In the genomic region with DNA sequence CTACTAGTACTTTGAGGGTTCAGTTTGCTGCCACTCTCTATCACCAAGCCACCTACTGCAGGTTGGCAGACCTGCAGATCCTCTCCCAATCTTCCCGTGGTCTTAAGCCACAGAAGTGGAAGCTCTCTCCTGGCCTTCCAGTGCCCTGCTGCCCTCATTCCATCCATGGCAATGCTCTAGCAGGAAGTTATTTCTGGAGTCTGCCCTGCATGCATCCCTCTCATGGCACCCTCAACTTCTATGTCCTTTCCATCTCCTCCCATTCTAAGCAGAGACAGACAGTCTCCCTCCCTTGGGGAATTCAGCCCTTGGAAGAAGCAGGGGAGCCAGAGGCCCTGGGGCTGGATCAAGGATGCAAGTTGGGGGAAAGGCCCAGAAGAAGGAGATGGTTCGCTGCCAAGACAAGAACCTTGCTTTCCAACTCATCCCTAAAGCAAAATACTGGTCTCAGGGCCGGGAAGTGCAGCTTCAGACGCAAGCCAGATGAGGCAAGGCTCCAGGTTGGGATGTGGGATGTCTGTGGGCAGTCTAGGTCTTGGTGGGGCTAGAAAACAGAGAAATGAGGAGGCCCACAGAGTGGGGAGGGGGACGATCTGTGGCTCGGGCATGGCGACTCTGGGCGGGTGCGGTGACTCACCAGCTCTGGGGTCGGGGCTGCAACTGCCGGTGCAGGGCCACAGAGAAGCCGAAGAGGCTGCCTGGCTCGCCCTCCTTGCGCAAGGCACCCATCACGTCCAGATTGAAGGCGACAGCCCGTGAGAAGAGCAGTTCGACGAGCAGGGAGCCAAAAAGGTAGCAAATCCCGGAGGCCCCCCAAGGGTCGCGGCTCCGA, we compare ENCODE assay signal across 1 cellular context.
TF ChIP-seq lines count a peak whose summit lies in the region.

No MANE protein-coding gene starts in this region.

TF ChIP-seq in HEK293, 187 proteins besides CTCF, POLR2A, EP300 and RAD21 (continued from another document and continues in another):
- TF ChIP-seq, protein P1, sequence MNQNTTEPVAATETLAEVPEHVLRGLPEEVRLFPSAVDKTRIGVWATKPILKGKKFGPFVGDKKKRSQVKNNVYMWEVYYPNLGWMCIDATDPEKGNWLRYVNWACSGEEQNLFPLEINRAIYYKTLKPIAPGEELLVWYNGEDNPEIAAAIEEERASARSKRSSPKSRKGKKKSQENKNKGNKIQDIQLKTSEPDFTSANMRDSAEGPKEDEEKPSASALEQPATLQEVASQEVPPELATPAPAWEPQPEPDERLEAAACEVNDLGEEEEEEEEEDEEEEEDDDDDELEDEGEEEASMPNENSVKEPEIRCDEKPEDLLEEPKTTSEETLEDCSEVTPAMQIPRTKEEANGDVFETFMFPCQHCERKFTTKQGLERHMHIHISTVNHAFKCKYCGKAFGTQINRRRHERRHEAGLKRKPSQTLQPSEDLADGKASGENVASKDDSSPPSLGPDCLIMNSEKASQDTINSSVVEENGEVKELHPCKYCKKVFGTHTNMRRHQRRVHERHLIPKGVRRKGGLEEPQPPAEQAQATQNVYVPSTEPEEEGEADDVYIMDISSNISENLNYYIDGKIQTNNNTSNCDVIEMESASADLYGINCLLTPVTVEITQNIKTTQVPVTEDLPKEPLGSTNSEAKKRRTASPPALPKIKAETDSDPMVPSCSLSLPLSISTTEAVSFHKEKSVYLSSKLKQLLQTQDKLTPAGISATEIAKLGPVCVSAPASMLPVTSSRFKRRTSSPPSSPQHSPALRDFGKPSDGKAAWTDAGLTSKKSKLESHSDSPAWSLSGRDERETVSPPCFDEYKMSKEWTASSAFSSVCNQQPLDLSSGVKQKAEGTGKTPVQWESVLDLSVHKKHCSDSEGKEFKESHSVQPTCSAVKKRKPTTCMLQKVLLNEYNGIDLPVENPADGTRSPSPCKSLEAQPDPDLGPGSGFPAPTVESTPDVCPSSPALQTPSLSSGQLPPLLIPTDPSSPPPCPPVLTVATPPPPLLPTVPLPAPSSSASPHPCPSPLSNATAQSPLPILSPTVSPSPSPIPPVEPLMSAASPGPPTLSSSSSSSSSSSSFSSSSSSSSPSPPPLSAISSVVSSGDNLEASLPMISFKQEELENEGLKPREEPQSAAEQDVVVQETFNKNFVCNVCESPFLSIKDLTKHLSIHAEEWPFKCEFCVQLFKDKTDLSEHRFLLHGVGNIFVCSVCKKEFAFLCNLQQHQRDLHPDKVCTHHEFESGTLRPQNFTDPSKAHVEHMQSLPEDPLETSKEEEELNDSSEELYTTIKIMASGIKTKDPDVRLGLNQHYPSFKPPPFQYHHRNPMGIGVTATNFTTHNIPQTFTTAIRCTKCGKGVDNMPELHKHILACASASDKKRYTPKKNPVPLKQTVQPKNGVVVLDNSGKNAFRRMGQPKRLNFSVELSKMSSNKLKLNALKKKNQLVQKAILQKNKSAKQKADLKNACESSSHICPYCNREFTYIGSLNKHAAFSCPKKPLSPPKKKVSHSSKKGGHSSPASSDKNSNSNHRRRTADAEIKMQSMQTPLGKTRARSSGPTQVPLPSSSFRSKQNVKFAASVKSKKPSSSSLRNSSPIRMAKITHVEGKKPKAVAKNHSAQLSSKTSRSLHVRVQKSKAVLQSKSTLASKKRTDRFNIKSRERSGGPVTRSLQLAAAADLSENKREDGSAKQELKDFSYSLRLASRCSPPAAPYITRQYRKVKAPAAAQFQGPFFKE (tag by site-specific recombination; IDR thresholded peaks at IDR 0.05; ENCODE audit: borderline replicate concordance): no peak
- TF ChIP-seq ZNF138 (tag by site-specific recombination; IDR thresholded peaks at IDR 0.05; ENCODE audit: borderline replicate concordance): no peak
- TF ChIP-seq ZNF248 (tag by site-specific recombination; IDR thresholded peaks at IDR 0.05): no peak
- no peak for TF ChIP-seq ZSCAN18 (tag by site-specific recombination; IDR thresholded peaks at IDR 0.05)
- TF ChIP-seq KLF1 (tag by site-specific recombination; IDR thresholded peaks at IDR 0.05): peak; percentile 16; the same call in 1 of the 2 replicates
- TF ChIP-seq ZNF19 (tag by site-specific recombination; IDR thresholded peaks at IDR 0.05; ENCODE audit: low read depth): no peak
- no peak for TF ChIP-seq ZBTB1 (tag by site-specific recombination; IDR thresholded peaks at IDR 0.05)
- TF ChIP-seq ZSCAN23 (tag by site-specific recombination; IDR thresholded peaks at IDR 0.05): 0 out of 2 replicates have a peak, but pooled peaks have one; percentile 19
- TF ChIP-seq ZBTB10 (tag by site-specific recombination; IDR thresholded peaks at IDR 0.05): peak; percentile 45; the same call in 1 of the 2 replicates
- peak; percentile 70 for TF ChIP-seq EGR2 (tag by site-specific recombination; IDR thresholded peaks at IDR 0.05; ENCODE audit: low read depth)
- TF ChIP-seq ZFP41 (tag by site-specific recombination; IDR thresholded peaks at IDR 0.05; ENCODE audit: borderline replicate concordance): no peak
- no peak for TF ChIP-seq BCL6B (tag by site-specific recombination; IDR thresholded peaks at IDR 0.05)
- no peak for TF ChIP-seq ZNF24 (tag by site-specific recombination; IDR thresholded peaks at IDR 0.05)
- TF ChIP-seq ZNF792 (tag by site-specific recombination; IDR thresholded peaks at IDR 0.05): no peak
- peak; percentile 40; the same call in 1 of the 2 replicates for TF ChIP-seq GLIS2 (tag by site-specific recombination; IDR thresholded peaks at IDR 0.05)
- TF ChIP-seq ZNF404 (tag by site-specific recombination; IDR thresholded peaks at IDR 0.05): no peak
- no peak for TF ChIP-seq TRIM28 (IDR thresholded peaks at IDR 0.05; ENCODE audit: borderline replicate concordance, low read length)
- peak; percentile 59; the same call in 1 of the 2 replicates for TF ChIP-seq KLF17 (tag by site-specific recombination; IDR thresholded peaks at IDR 0.05)
- peak; percentile 35 for TF ChIP-seq ZNF341 (tag by site-specific recombination; IDR thresholded peaks at IDR 0.05; ENCODE audit: low read depth)
- peak; percentile 40 for TF ChIP-seq SP7 (tag by site-specific recombination; IDR thresholded peaks at IDR 0.05)
- TF ChIP-seq ZNF76 (tag by site-specific recombination; IDR thresholded peaks at IDR 0.05; ENCODE audit: borderline replicate concordance, low read depth): 0 out of 2 replicates have a peak, but pooled peaks have one; percentile 34
- TF ChIP-seq ZSCAN16 (tag by site-specific recombination; IDR thresholded peaks at IDR 0.05): no peak
- peak; percentile 13; the same call in 1 of the 2 replicates for TF ChIP-seq REST (tag by site-specific recombination; IDR thresholded peaks at IDR 0.05)
- TF ChIP-seq HOXD13 (CRISPR knock-in tag; IDR thresholded peaks at IDR 0.05; ENCODE audit: borderline replicate concordance): no peak
- TF ChIP-seq ZNF366 (tag by site-specific recombination; conservative IDR thresholded peaks at IDR 0.05): no peak
- peak; percentile 82 for TF ChIP-seq ZBTB17 (tag by site-specific recombination; IDR thresholded peaks at IDR 0.05)
- TF ChIP-seq, protein P2, sequence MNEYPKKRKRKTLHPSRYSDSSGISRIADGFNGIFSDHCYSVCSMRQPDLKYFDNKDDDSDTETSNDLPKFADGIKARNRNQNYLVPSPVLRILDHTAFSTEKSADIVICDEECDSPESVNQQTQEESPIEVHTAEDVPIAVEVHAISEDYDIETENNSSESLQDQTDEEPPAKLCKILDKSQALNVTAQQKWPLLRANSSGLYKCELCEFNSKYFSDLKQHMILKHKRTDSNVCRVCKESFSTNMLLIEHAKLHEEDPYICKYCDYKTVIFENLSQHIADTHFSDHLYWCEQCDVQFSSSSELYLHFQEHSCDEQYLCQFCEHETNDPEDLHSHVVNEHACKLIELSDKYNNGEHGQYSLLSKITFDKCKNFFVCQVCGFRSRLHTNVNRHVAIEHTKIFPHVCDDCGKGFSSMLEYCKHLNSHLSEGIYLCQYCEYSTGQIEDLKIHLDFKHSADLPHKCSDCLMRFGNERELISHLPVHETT (tag by site-specific recombination; IDR thresholded peaks at IDR 0.05): 0 out of 2 replicates have a peak, but pooled peaks have one; percentile 21
- TF ChIP-seq WT1 (tag by site-specific recombination; IDR thresholded peaks at IDR 0.05): peak; percentile 35
- no peak for TF ChIP-seq KLF10 (tag by site-specific recombination; IDR thresholded peaks at IDR 0.05)
- TF ChIP-seq ZBTB20 (tag by site-specific recombination; IDR thresholded peaks at IDR 0.05): peak; percentile 61
- TF ChIP-seq ZNF610 (tag by site-specific recombination; IDR thresholded peaks at IDR 0.05; ENCODE audit: borderline replicate concordance): no peak
- peak; percentile 98 for TF ChIP-seq ZNF335 (tag by site-specific recombination; conservative IDR thresholded peaks at IDR 0.05)
- TF ChIP-seq ZXDB (tag by site-specific recombination; IDR thresholded peaks at IDR 0.05): no peak
- no peak for TF ChIP-seq ZNF169 (tag by site-specific recombination; IDR thresholded peaks at IDR 0.05)
- no peak for TF ChIP-seq ZNF175 (tag by site-specific recombination; IDR thresholded peaks at IDR 0.05)
- TF ChIP-seq, protein P3, sequence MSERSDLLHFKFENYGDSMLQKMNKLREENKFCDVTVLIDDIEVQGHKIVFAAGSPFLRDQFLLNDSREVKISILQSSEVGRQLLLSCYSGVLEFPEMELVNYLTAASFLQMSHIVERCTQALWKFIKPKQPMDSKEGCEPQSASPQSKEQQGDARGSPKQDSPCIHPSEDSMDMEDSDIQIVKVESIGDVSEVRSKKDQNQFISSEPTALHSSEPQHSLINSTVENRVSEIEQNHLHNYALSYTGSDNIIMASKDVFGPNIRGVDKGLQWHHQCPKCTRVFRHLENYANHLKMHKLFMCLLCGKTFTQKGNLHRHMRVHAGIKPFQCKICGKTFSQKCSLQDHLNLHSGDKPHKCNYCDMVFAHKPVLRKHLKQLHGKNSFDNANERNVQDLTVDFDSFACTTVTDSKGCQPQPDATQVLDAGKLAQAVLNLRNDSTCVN (tag by site-specific recombination; optimal IDR thresholded peaks at IDR 0.05): peak; percentile 43
- 0 out of 2 replicates have a peak, but pooled peaks have one; percentile 34 for TF ChIP-seq ZBTB8A (tag by site-specific recombination; IDR thresholded peaks at IDR 0.05)
- TF ChIP-seq ZFP37 (tag by site-specific recombination; IDR thresholded peaks at IDR 0.05): peak; percentile 17; the same call in 1 of the 2 replicates
